In genomic region chr2:31132786-31133185, GRCh38 we compare ENCODE assay signal across 15 cellular contexts. TPM values are rescaled to one million over a fixed set of nuclear protein-coding genes. Genes with fewer than 3 reads are reported as not detected.
DNase-seq lines count a peak whose midpoint lies in the region; ATAC-seq and TF ChIP-seq lines count a peak whose summit lies in the region.
"Had no signal": no experiment of that assay in that cellular context is flagged by ENCODE, and none has a peak within 500 bp of the region (broad histone marks: within the 10 kb centered on the region; RNA-seq: fewer than 3 reads in every experiment).

No MANE protein-coding gene starts in this region.

- H3K9me3 ChIP-seq in PC-9 (ENCODE audit: insufficient read depth, low read depth): no peaks in the 10 kb centered on the region

- no peak overlapping the region for H2AFZ ChIP-seq in PC-9
- H2AFZ ChIP-seq: GM23338 had no signal

- TF ChIP-seq CTCF in Calu3 (IDR thresholded peaks at IDR 0.05; ENCODE audit: unreplicated experiment): no peak
- TF ChIP-seq CTCF in PC-9 (conservative IDR thresholded peaks at IDR 0.05): no peak

- CTCF ChIA-PET in Calu3 (lab: Charles Lee): interaction anchor here (0.6 kb wide), 2 partner anchors 32 to 465 kb away, joined by 4 read pairs; no protein-coding TSS in a partner anchor
- CTCF ChIA-PET in PC-9 (lab: Charles Lee): no interaction called here

- peaks cover 95% of the 10 kb centered on the region for H3K79me2 ChIP-seq in PC-9 (ENCODE audit: low read depth)

- peak overlapping the region; percentile 27; the same call in 1 of the 2 replicates for H3K4me3 ChIP-seq in PC-9
- H3K4me3 ChIP-seq: GM23338 had no signal

- H3K4me2 ChIP-seq in PC-9: peak overlapping the region; percentile 76
- H3K4me2 ChIP-seq: GM23338 had no signal

- H3K4me3 Mint-ChIP-seq in activated naive CD4-positive, alpha-beta T cell treated with anti-CD3 and anti-CD28 coated beads, Interleukin-2, amount 50 U/mL, for 24 hours: no peak overlapping the region
- H3K4me3 Mint-ChIP-seq in Calu3 (ENCODE audit: low read depth, unreplicated experiment): peak overlapping the region; percentile 61
- H3K4me3 Mint-ChIP-seq: B cell; CD4-positive, alpha-beta memory T cell; GM23338; HFFc6 had no signal

- H4K20me1 ChIP-seq in PC-9 (ENCODE audit: insufficient read depth): no peaks in the 10 kb centered on the region

- H3K27ac Mint-ChIP-seq in activated naive CD4-positive, alpha-beta T cell treated with anti-CD3 and anti-CD28 coated beads, Interleukin-2, amount 50 U/mL, for 24 hours: peak overlapping the region; percentile 23
- peak overlapping the region; percentile 84 for H3K27ac Mint-ChIP-seq in Calu3 (ENCODE audit: unreplicated experiment)
- H3K27ac Mint-ChIP-seq: B cell; CD4-positive, alpha-beta memory T cell; GM23338; HFFc6 had no signal

- no peaks in the 10 kb centered on the region for H3K27me3 ChIP-seq in PC-9 (ENCODE audit: insufficient read depth, low read depth)

- intact Hi-C loops in Calu3 (cut with micrococcal nuclease; ENCODE audit: unreplicated experiment): loop anchor here (2.0 to 10.0 kb wide), 2 partner anchors 50 to 128 kb away; no protein-coding TSS in a partner anchor
- intact Hi-C loops in PC-9 (cut with micrococcal nuclease; ENCODE audit: unreplicated experiment): loop anchor here (10.0 kb wide), 1 partner anchor 258 kb away; no protein-coding TSS in a partner anchor

- POLR2A ChIA-PET in PC-9 (lab: Charles Lee; ENCODE audit: unreplicated experiment): interaction anchor here (0.7 kb wide), 1 partner anchor 329 kb away, joined by 4 read pairs; no protein-coding TSS in a partner anchor

- H3K36me3 ChIP-seq in PC-9 (ENCODE audit: low read depth): no peaks in the 10 kb centered on the region

- no TSS peak for BruUV-seq in Calu3 (replicated peaks; lab: Mats Ljungman, UMichigan)
- no TSS peak for BruUV-seq in PC-9 (replicated peaks; lab: Mats Ljungman, UMichigan)

- H3K4me1 Mint-ChIP-seq in activated naive CD4-positive, alpha-beta T cell treated with anti-CD3 and anti-CD28 coated beads, Interleukin-2, amount 50 U/mL, for 24 hours: peaks cover 7% of the 10 kb centered on the region
- H3K4me1 Mint-ChIP-seq in Calu3 (ENCODE audit: low read depth, unreplicated experiment): peaks cover 87% of the 10 kb centered on the region

- peaks cover 42% of the 10 kb centered on the region for H3F3A ChIP-seq in PC-9 (ENCODE audit: insufficient read depth, low read depth)

- peaks cover 35% of the 10 kb centered on the region for H3K27me3 Mint-ChIP-seq in activated naive CD4-positive, alpha-beta T cell treated with anti-CD3 and anti-CD28 coated beads, Interleukin-2, amount 50 U/mL, for 24 hours
- H3K27me3 Mint-ChIP-seq in Calu3 (ENCODE audit: unreplicated experiment): no peaks in the 10 kb centered on the region

- H3K36me3 Mint-ChIP-seq in activated naive CD4-positive, alpha-beta T cell treated with anti-CD3 and anti-CD28 coated beads, Interleukin-2, amount 50 U/mL, for 24 hours: no peaks in the 10 kb centered on the region
- H3K36me3 Mint-ChIP-seq in Calu3 (ENCODE audit: insufficient read depth, unreplicated experiment): peaks cover 19% of the 10 kb centered on the region
- H3K36me3 Mint-ChIP-seq: CD4-positive, alpha-beta memory T cell had no signal

- ATAC-seq in GM21723 (IDR thresholded peaks at IDR 0.05; ENCODE audit: unreplicated experiment): no peak
- no peak for ATAC-seq in HG03378 (IDR thresholded peaks at IDR 0.05; ENCODE audit: unreplicated experiment)
- ATAC-seq: GM23338 had no signal

- H3K9me3 Mint-ChIP-seq in activated naive CD4-positive, alpha-beta T cell treated with anti-CD3 and anti-CD28 coated beads, Interleukin-2, amount 50 U/mL, for 24 hours: no peaks in the 10 kb centered on the region
- no peaks in the 10 kb centered on the region for H3K9me3 Mint-ChIP-seq in Calu3 (ENCODE audit: low read depth, unreplicated experiment)
- H3K9me3 Mint-ChIP-seq: GM23338, HFFc6 had no signal

- DNase-seq in activated naive CD4-positive, alpha-beta T cell treated with Interleukin-2 at 50 U/mL for 16 hours: no peak
- peak; percentile 83 for DNase-seq in Calu3
- peak in 1 of 2 experiments; percentile 86 for DNase-seq in PC-9
- DNase-seq in NCI-H128 (lab: John Stamatoyannopoulos, UW; ENCODE audit: unreplicated experiment): no peak
- DNase-seq: 8988T; CD4-positive, alpha-beta memory T cell; HCEC 1CT; HFFc6; KG1 had no signal

- H3K27ac ChIP-seq in PC-9: peak overlapping the region; percentile 72
- H3K27ac ChIP-seq: C4-2B had no signal

- no peaks in the 10 kb centered on the region for H3K9me2 ChIP-seq in PC-9 (ENCODE audit: insufficient read depth)

- peaks cover 87% of the 10 kb centered on the region for H3K4me1 ChIP-seq in PC-9 (replicated peaks; ENCODE audit: insufficient read depth)

RNA-seq across cellular contexts. Expression of gene GALNT14, which starts 5.5 kb away (rescaled TPM):
- total RNA-seq in Calu3 (2022) (50.3 and 61.9 TPM in 2 replicates), PC-9 (2021) (2.4 and 3.1 TPM in 2 replicates)

Comparison
In these comparisons a context has a peak if more than half of its experiments do, and no peak if none do; other contexts are left out.
1. RNA of gene GALNT14, which starts 5.5 kb away (total RNA-seq): 50.3 to 61.9 TPM in Calu3; 2.4 to 3.1 TPM in PC-9; every median in the first group is over 10 times any median in the second.